Comparison of ENCODE assay signal across 11 cellular contexts in genomic region chr16:28289939-28290862, GRCh38. TPM values are rescaled to one million over a fixed set of nuclear protein-coding genes. Genes with fewer than 3 reads are reported as not detected.
A peak's percentile ranks its signal among the peaks of the same experiment; 100 is the strongest.
DNase-seq lines count a peak whose midpoint lies in the region; ATAC-seq and TF ChIP-seq lines count a peak whose summit lies in the region.
"Had no signal": no experiment of that assay in that cellular context is flagged by ENCODE, and none has a peak within 500 bp of the region (broad histone marks: within the 10 kb centered on the region; RNA-seq: fewer than 3 reads in every experiment).

No MANE protein-coding gene starts in this region.

- H3K9me3 ChIP-seq in A673 (ENCODE audit: low read depth, low read length, poor library complexity, severe bottlenecking): no peaks in the 10 kb centered on the region
- no peaks in the 10 kb centered on the region for H3K9me3 ChIP-seq in DND-41 (ENCODE audit: insufficient read depth, low read length, severe bottlenecking)
- H3K9me3 ChIP-seq in adrenal gland (replicated peaks in 1 of 3): no peaks in the 10 kb centered on the region
- H3K9me3 ChIP-seq: SJSA1 had no signal

- no peak for TF ChIP-seq CTCF in A673 (conservative IDR thresholded peaks at IDR 0.05; ENCODE audit: low read depth, low read length)
- TF ChIP-seq CTCF in DND-41 (IDR thresholded peaks at IDR 0.05; ENCODE audit: borderline replicate concordance, extremely low read depth, low read length, poor library complexity, severe bottlenecking): no peak
- no peak for TF ChIP-seq CTCF in WTC11 (IDR thresholded peaks at IDR 0.05)
- TF ChIP-seq CTCF in mesothelial cell of epicardium (IDR thresholded peaks at IDR 0.05; ENCODE audit: unreplicated experiment): no peak
- TF ChIP-seq CTCF in adrenal gland (IDR thresholded peaks at IDR 0.05): no peak

- H3K27me3 Mint-ChIP-seq in WTC11 (ENCODE audit: low read depth): no peaks in the 10 kb centered on the region
- no peaks in the 10 kb centered on the region for H3K27me3 Mint-ChIP-seq in mesothelial cell of epicardium (ENCODE audit: low read depth)

- H3K27ac ChIP-seq in A673 (ENCODE audit: low read depth, low read length, poor library complexity, severe bottlenecking) (no peak overlapping the region), DND-41 (ENCODE audit: low read length) (peak overlapping the region; percentile 41; the same call in 1 of the 2 replicates), adrenal gland (no peak overlapping the region)
- H3K27ac ChIP-seq: SJSA1 had no signal

- H3K79me2 ChIP-seq in DND-41 (ENCODE audit: insufficient read depth, low read length): peaks cover 23% of the 10 kb centered on the region

- H3K4me1 ChIP-seq in A673 (ENCODE audit: insufficient read depth, low read length, poor library complexity, severe bottlenecking) (no peaks in the 10 kb centered on the region), DND-41 (ENCODE audit: insufficient read depth, low read length) (peaks cover 57% of the 10 kb centered on the region), adrenal gland (replicated peaks in 1 of 2) (peaks cover 17 to 18% of the 10 kb centered on the region in 2 donors)

- H3K4me3 Mint-ChIP-seq in WTC11 (peak overlapping the region; percentile 91), mesothelial cell of epicardium (peak overlapping the region; percentile 63)

- POLR2A ChIA-PET in A673 (lab: Charles Lee; ENCODE audit: low non-redundant PET) (no interaction called here), WTC11 (lab: Charles Lee) (no interaction called here)

- DNase-seq in A673 (ENCODE audit: low spot score): no peak
- DNase-seq in DND-41: no peak
- no peak for DNase-seq in WTC11 (ENCODE audit: low spot score)
- no peak for DNase-seq in mesothelial cell of epicardium (ENCODE audit: low spot score in 2 of 2, unreplicated experiment in 2 of 2)
- no peak for DNase-seq in sciatic nerve (ENCODE audit: low spot score)
- no peak for DNase-seq in adrenal gland
- no peak for DNase-seq in NCI-H524 (lab: John Stamatoyannopoulos, UW)
- no peak for DNase-seq in ecto neural progenitor cell (ENCODE audit: low spot score)
- DNase-seq: AML-193, trophoblast cell had no signal

- no peak for ATAC-seq in DND-41 (ENCODE audit: insufficient read depth, low read depth)
- no peak for ATAC-seq in WTC11
- no peak for ATAC-seq in sciatic nerve

- H3K4me3 ChIP-seq in A673 (ENCODE audit: low read depth, low read length, poor library complexity, severe bottlenecking) (peak overlapping the region; percentile 13), DND-41 (ENCODE audit: low read depth in 1 of 2, low read length in 2 of 2) (peak overlapping the region in 1 of 2 experiments; percentile 48; a peak in 1 of 4 replicates), adrenal gland (no peak overlapping the region)
- H3K4me3 ChIP-seq: SJSA1 had no signal

- H3K36me3 ChIP-seq in A673 (ENCODE audit: insufficient read depth, low read length, poor library complexity, severe bottlenecking): no peaks in the 10 kb centered on the region
- peaks cover 4% of the 10 kb centered on the region; the same call in 1 of the 2 replicates for H3K36me3 ChIP-seq in DND-41 (ENCODE audit: insufficient read depth, low read length)
- H3K36me3 ChIP-seq in adrenal gland (replicated peaks in 1 of 2): no peaks in the 10 kb centered on the region
- H3K36me3 ChIP-seq: SJSA1 had no signal

- peaks cover 16% of the 10 kb centered on the region for H3K36me3 Mint-ChIP-seq in WTC11
- H3K36me3 Mint-ChIP-seq in mesothelial cell of epicardium: no peaks in the 10 kb centered on the region

- CTCF ChIA-PET in A673 (lab: Charles Lee): no interaction called here
- CTCF ChIA-PET in WTC11 (lab: Charles Lee): interaction anchor here (1.6 kb wide), 1 partner anchor 12 kb away, joined by 5 read pairs; no protein-coding TSS in a partner anchor

- no peaks in the 10 kb centered on the region for H3K9me3 Mint-ChIP-seq in WTC11
- no peaks in the 10 kb centered on the region for H3K9me3 Mint-ChIP-seq in mesothelial cell of epicardium

- TF ChIP-seq POLR2A in adrenal gland (IDR thresholded peaks at IDR 0.05): no peak

- peak overlapping the region; percentile 33 for H3K9ac ChIP-seq in DND-41 (ENCODE audit: low read depth, low read length)

- no TSS peak for BruUV-seq in A673 (replicated peaks; lab: Mats Ljungman, UMichigan)

- peak overlapping the region; percentile 93 for H3K4me2 ChIP-seq in DND-41 (ENCODE audit: insufficient read depth, low read length)

- H3K27ac Mint-ChIP-seq in WTC11 (peak overlapping the region; percentile 70), mesothelial cell of epicardium (no peak overlapping the region)

- WGBS in adrenal gland, 4 donors: 78 to 81% (median 80%) methylated on average over 10 of the region's 10 CpGs

- no peak overlapping the region for H2AFZ ChIP-seq in DND-41 (ENCODE audit: low read depth, low read length)

- H4K20me1 ChIP-seq in DND-41 (ENCODE audit: insufficient read depth, low read length): peaks cover 14% of the 10 kb centered on the region; the same call in 1 of the 2 replicates

- intact Hi-C loops in A673 (cut with micrococcal nuclease; ENCODE audit: unreplicated experiment): no loop called here
- intact Hi-C loops in sciatic nerve (cut with DNase I): no loop called here
- intact Hi-C loops in adrenal gland (cut with DNase I): no loop called here

- H3K27me3 ChIP-seq in A673 (replicated peaks; ENCODE audit: insufficient read depth, low read depth, low read length, poor library complexity): no peaks in the 10 kb centered on the region
- no peaks in the 10 kb centered on the region for H3K27me3 ChIP-seq in DND-41 (ENCODE audit: insufficient read depth, low read length, poor library complexity)
- no peaks in the 10 kb centered on the region for H3K27me3 ChIP-seq in adrenal gland

- H3K4me1 Mint-ChIP-seq in WTC11: peaks cover 34% of the 10 kb centered on the region
- H3K4me1 Mint-ChIP-seq in mesothelial cell of epicardium: peaks cover 32% of the 10 kb centered on the region

TF ChIP-seq in WTC11, 78 proteins besides CTCF, POLR2A, EP300 and RAD21:
- no peak for TF ChIP-seq SP1 (CRISPR knock-in tag; conservative IDR thresholded peaks at IDR 0.05)
- TF ChIP-seq ZNF512 (CRISPR knock-in tag; IDR thresholded peaks at IDR 0.05; ENCODE audit: borderline replicate concordance): peak; percentile 50; the same call in 1 of the 2 replicates
- TF ChIP-seq ZNF121 (CRISPR knock-in tag; IDR thresholded peaks at IDR 0.05): peak; percentile 86
- no peak for TF ChIP-seq ATF2 (CRISPR knock-in tag; IDR thresholded peaks at IDR 0.05; ENCODE audit: borderline replicate concordance, low read depth)
- no peak for TF ChIP-seq CREM (CRISPR knock-in tag; IDR thresholded peaks at IDR 0.05)

RNA-seq across cellular contexts. Expression of gene SBK1, which starts 2.1 kb away (rescaled TPM):
- total RNA-seq in A673 (2021): 22.2 and 26.8 TPM in 2 replicates
- 79.4 to 85.7 TPM (median 82.6 TPM) in 3 replicates for total RNA-seq in WTC11 (2021)
- 50.1 to 51.9 TPM (median 51.4 TPM) in 3 replicates for total RNA-seq in mesothelial cell of epicardium
- 0.62 TPM for total RNA-seq in sciatic nerve
- 1 to 10 TPM; 1.6 to 6.9 (median 4.1) TPM for total RNA-seq in adrenal gland
- 1 to 10 TPM in 2 of 3 donors, under 1 TPM in 1; 0.57 to 4.7 (median 2.7) TPM for polyA plus RNA-seq in adrenal gland
- total RNA-seq: SJSA1 had no signal
